In genomic region chr6:122615409-122615808, GRCh38 we compare ENCODE assay signal across 39 cellular contexts. TPM values are rescaled to one million over a fixed set of nuclear protein-coding genes. Genes with fewer than 3 reads are reported as not detected.
"Had no signal": no experiment of that assay in that cellular context is flagged by ENCODE, and none has a peak within 500 bp of the region (broad histone marks: within the 10 kb centered on the region; RNA-seq: fewer than 3 reads in every experiment).

No MANE protein-coding gene starts in this region.

- H3K4me1 Mint-ChIP-seq: activated T-helper 17 cell treated with anti-CD3 and anti-CD28 coated beads, Interleukin-2, amount 50 U/mL, for 72 hours; central memory CD8-positive, alpha-beta T cell had no signal

- H3K27me3 ChIP-seq: adrenal gland, ascending aorta, body of pancreas, breast epithelium, cardiac muscle cell had no signal

- H3K9me3 Mint-ChIP-seq: activated naive CD4-positive, alpha-beta T cell treated with anti-CD3 and anti-CD28 coated beads for 36 hours; activated naive CD4-positive, alpha-beta T cell treated with anti-CD3 and anti-CD28 coated beads, Interleukin-2, amount 10 ng/mL, durations not matched to agents 7 days and 5 days; activated naive CD8-positive, alpha-beta T cell treated with anti-CD3 and anti-CD28 coated beads for 36 hours; activated naive CD8-positive, alpha-beta T cell treated with anti-CD3 and anti-CD28 coated beads, Interleukin-2, amount 10 ng/mL, durations not matched to agents 7 days and 5 days; activated naive CD8-positive, alpha-beta T cell treated with anti-CD3 and anti-CD28 coated beads, Interleukin-2, amount 50 U/mL, for 24 hours; activated T-helper 1 cell treated with anti-CD3 and anti-CD28 coated beads, Interleukin-12 subunit alpha, Interleukin-12 subunit beta, Interleukin-2, Interleukin-4 antibody, amounts not matched to agents 30 ng/mL and 10 ng/mL and 1 ng/mL, durations not matched to agents 14 hours and 24 hours and 36 hours; activated T-helper 2 cell treated with anti-CD3 and anti-CD28 coated beads, Interferon-gamma antibody, Interleukin-2, Interleukin-4, amounts not matched to agents 10 μg/mL and 5 μg/mL and 100 μg/mL, durations not matched to agents 14 hours and 24 hours and 36 hours had no signal

- H3K4me3 Mint-ChIP-seq: activated naive CD4-positive, alpha-beta T cell treated with anti-CD3 and anti-CD28 coated beads for 36 hours; activated naive CD4-positive, alpha-beta T cell treated with anti-CD3 and anti-CD28 coated beads, Interleukin-2, amount 10 ng/mL, durations not matched to agents 7 days and 5 days; activated naive CD4-positive, alpha-beta T cell treated with anti-CD3 and anti-CD28 coated beads, Interleukin-2, amount 50 U/mL, for 24 hours; activated naive CD8-positive, alpha-beta T cell; activated naive CD8-positive, alpha-beta T cell treated with anti-CD3 and anti-CD28 coated beads for 36 hours; activated naive CD8-positive, alpha-beta T cell treated with anti-CD3 and anti-CD28 coated beads, Interleukin-2, amount 10 ng/mL, durations not matched to agents 7 days and 5 days; activated naive CD8-positive, alpha-beta T cell treated with anti-CD3 and anti-CD28 coated beads, Interleukin-2, amount 50 U/mL, for 24 hours; activated T-cell treated with anti-CD3 and anti-CD28 coated beads, Interleukin-2, amount 50 U/mL, for 24 hours; activated T-cell treated with anti-CD3 and anti-CD28 coated beads, Interleukin-2, amount 50 U/mL, for 4 hours; activated T-cell treated with anti-CD3 and anti-CD28 coated beads, Interleukin-2, amount 50 U/mL, for 72 hours; activated T-helper 1 cell treated with anti-CD3 and anti-CD28 coated beads, Interleukin-12 subunit alpha, Interleukin-12 subunit beta, Interleukin-2, Interleukin-4 antibody, amounts not matched to agents 30 ng/mL and 10 ng/mL and 1 ng/mL, durations not matched to agents 14 hours and 24 hours and 36 hours; activated T-helper 17 cell treated with anti-CD3 and anti-CD28 coated beads, Interleukin-2, amount 50 U/mL, for 72 hours; brain; central memory CD8-positive, alpha-beta T cell had no signal

- H3K9me3 ChIP-seq: adrenal gland, ascending aorta, body of pancreas, breast epithelium had no signal

- H3K36me3 Mint-ChIP-seq: activated naive CD4-positive, alpha-beta T cell treated with anti-CD3 and anti-CD28 coated beads, Interleukin-2, amount 10 ng/mL, durations not matched to agents 7 days and 5 days; activated naive CD4-positive, alpha-beta T cell treated with anti-CD3 and anti-CD28 coated beads, Interleukin-2, amount 50 U/mL, for 24 hours; activated naive CD8-positive, alpha-beta T cell treated with anti-CD3 and anti-CD28 coated beads for 36 hours; activated naive CD8-positive, alpha-beta T cell treated with anti-CD3 and anti-CD28 coated beads, Interleukin-2, amount 10 ng/mL, durations not matched to agents 7 days and 5 days; brain had no signal

- ATAC-seq: activated naive CD4-positive, alpha-beta T cell treated with anti-CD3 and anti-CD28 coated beads, Interleukin-2, amount 50 U/mL, for 72 hours; activated naive CD8-positive, alpha-beta T cell treated with anti-CD3 and anti-CD28 coated beads, Interleukin-2, amount 50 U/mL, for 24 hours; activated T-cell treated with anti-CD3 and anti-CD28 coated beads, Interleukin-2, amount 50 U/mL, for 4 hours; activated T-cell treated with anti-CD3 and anti-CD28 coated beads, Interleukin-2, amount 50 U/mL, for 72 hours; activated T-helper 17 cell treated with anti-CD3 and anti-CD28 coated beads, Interleukin-2, amount 50 U/mL, for 72 hours; body of pancreas had no signal

- H3K27ac ChIP-seq: adrenal gland, ascending aorta, body of pancreas, brain microvascular endothelial cell, breast epithelium, cardiac muscle cell had no signal

- H3K4me1 ChIP-seq: breast epithelium had no signal

- FAIRE-seq: bronchial epithelial cell had no signal

- H3K4me3 ChIP-seq: adrenal gland, ascending aorta, body of pancreas, breast epithelium, cardiac muscle cell had no signal

- H3K36me3 ChIP-seq: adrenal gland, ascending aorta, brain microvascular endothelial cell, breast epithelium, cardiac muscle cell had no signal

- H3K27ac Mint-ChIP-seq: activated naive CD4-positive, alpha-beta T cell treated with anti-CD3 and anti-CD28 coated beads for 36 hours; activated naive CD4-positive, alpha-beta T cell treated with anti-CD3 and anti-CD28 coated beads, Interleukin-2, amount 10 ng/mL, durations not matched to agents 7 days and 5 days; activated naive CD4-positive, alpha-beta T cell treated with anti-CD3 and anti-CD28 coated beads, Interleukin-2, amount 50 U/mL, for 24 hours; activated naive CD4-positive, alpha-beta T cell treated with anti-CD3 and anti-CD28 coated beads, Interleukin-2, amount 50 U/mL, for 72 hours; activated naive CD8-positive, alpha-beta T cell; activated naive CD8-positive, alpha-beta T cell treated with anti-CD3 and anti-CD28 coated beads for 36 hours; activated naive CD8-positive, alpha-beta T cell treated with anti-CD3 and anti-CD28 coated beads, Interleukin-2, amount 10 ng/mL, durations not matched to agents 7 days and 5 days; activated naive CD8-positive, alpha-beta T cell treated with anti-CD3 and anti-CD28 coated beads, Interleukin-2, amount 50 U/mL, for 24 hours; activated T-cell treated with anti-CD3 and anti-CD28 coated beads, Interleukin-2, amount 50 U/mL, for 24 hours; activated T-cell treated with anti-CD3 and anti-CD28 coated beads, Interleukin-2, amount 50 U/mL, for 72 hours; activated T-helper 1 cell treated with anti-CD3 and anti-CD28 coated beads, Interleukin-12 subunit alpha, Interleukin-12 subunit beta, Interleukin-2, Interleukin-4 antibody, amounts not matched to agents 30 ng/mL and 10 ng/mL and 1 ng/mL, durations not matched to agents 14 hours and 24 hours and 36 hours; activated T-helper 17 cell treated with anti-CD3 and anti-CD28 coated beads, Interleukin-2, amount 50 U/mL, for 72 hours; activated T-helper 2 cell treated with anti-CD3 and anti-CD28 coated beads, Interferon-gamma antibody, Interleukin-2, Interleukin-4, amounts not matched to agents 10 μg/mL and 5 μg/mL and 100 μg/mL, durations not matched to agents 14 hours and 24 hours and 36 hours; brain had no signal

- DNase-seq: activated effector memory CD4-positive, alpha-beta T cell treated with anti-CD3 and anti-CD28 coated beads, Interleukin-2, amount 50 U/mL, for 16 hours; activated effector memory CD4-positive, alpha-beta T cell treated with Interleukin-2 at 50 U/mL for 16 hours; activated gamma-delta T cell; activated gamma-delta T cell treated with Interleukin-2 at 50 U/mL for 16 hours; activated naive CD4-positive, alpha-beta T cell; activated naive CD4-positive, alpha-beta T cell treated with anti-CD3 and anti-CD28 coated beads for 36 hours; activated naive CD4-positive, alpha-beta T cell treated with anti-CD3 and anti-CD28 coated beads, Interleukin-2, amount 10 ng/mL, durations not matched to agents 7 days and 5 days; activated naive CD4-positive, alpha-beta T cell treated with anti-CD3 and anti-CD28 coated beads, Interleukin-2, amount 50 U/mL, for 16 hours; activated naive CD4-positive, alpha-beta T cell treated with Interleukin-2 at 50 U/mL for 16 hours; activated naive CD8-positive, alpha-beta T cell treated with anti-CD3 and anti-CD28 coated beads for 36 hours; activated naive CD8-positive, alpha-beta T cell treated with anti-CD3 and anti-CD28 coated beads, Interleukin-2, amount 10 ng/mL, durations not matched to agents 7 days and 5 days; activated naive CD8-positive, alpha-beta T cell treated with anti-CD3 and anti-CD28 coated beads, Interleukin-2, amount 50 U/mL, for 24 hours; activated T-cell treated with anti-CD3 and anti-CD28 coated beads, Interleukin-2, amount 50 U/mL, for 1 hour; activated T-cell treated with anti-CD3 and anti-CD28 coated beads, Interleukin-2, amount 50 U/mL, for 24 hours; activated T-cell treated with anti-CD3 and anti-CD28 coated beads, Interleukin-2, amount 50 U/mL, for 4 hours; activated T-cell treated with anti-CD3 and anti-CD28 coated beads, Interleukin-2, amount 50 U/mL, for 48 hours; activated T-cell treated with anti-CD3 and anti-CD28 coated beads, Interleukin-2, amount 50 U/mL, for 72 hours; adrenal gland; amniotic stem cell; amygdala; anterior cingulate cortex; aorta; body of pancreas; brain microvascular endothelial cell; caudate nucleus; central memory CD4-positive, alpha-beta T cell; cerebellar nuclear complex had no signal

RNA-seq across cellular contexts. Expression of gene PKIB, which starts 5.2 kb away (rescaled TPM):
- total RNA-seq: activated T-helper 1 cell treated with anti-CD3 and anti-CD28 coated beads, Interleukin-12 subunit alpha, Interleukin-12 subunit beta, Interleukin-2, Interleukin-4 antibody, amounts not matched to agents 30 ng/mL and 10 ng/mL and 1 ng/mL, durations not matched to agents 14 hours and 24 hours and 36 hours; ascending aorta had no signal
